ENCODE assay signal across 1 cellular context in the genomic region with DNA sequence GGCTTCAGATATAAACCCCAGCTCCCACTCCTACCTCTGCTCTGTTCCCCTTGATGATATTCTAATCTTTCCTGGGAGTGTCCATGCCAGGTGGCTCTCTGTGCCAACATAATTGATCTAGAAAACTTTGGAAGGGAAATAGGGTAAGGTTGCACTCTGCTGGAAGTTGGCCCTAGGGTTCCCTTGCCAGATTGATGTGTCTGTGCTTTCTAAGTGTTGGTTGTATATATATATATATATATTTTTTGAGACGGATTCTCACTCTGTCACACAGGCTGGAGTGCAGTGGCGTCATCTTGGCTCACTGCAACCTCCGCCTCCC.
TF ChIP-seq lines count a peak whose summit lies in the region.

No MANE protein-coding gene starts in this region.

TF ChIP-seq in SK-N-SH treated with all-trans-retinoic acid at 6 μM for 48 hours, 23 proteins besides CTCF, POLR2A, EP300 and RAD21 (continued from another document):
- TF ChIP-seq, protein P1, sequence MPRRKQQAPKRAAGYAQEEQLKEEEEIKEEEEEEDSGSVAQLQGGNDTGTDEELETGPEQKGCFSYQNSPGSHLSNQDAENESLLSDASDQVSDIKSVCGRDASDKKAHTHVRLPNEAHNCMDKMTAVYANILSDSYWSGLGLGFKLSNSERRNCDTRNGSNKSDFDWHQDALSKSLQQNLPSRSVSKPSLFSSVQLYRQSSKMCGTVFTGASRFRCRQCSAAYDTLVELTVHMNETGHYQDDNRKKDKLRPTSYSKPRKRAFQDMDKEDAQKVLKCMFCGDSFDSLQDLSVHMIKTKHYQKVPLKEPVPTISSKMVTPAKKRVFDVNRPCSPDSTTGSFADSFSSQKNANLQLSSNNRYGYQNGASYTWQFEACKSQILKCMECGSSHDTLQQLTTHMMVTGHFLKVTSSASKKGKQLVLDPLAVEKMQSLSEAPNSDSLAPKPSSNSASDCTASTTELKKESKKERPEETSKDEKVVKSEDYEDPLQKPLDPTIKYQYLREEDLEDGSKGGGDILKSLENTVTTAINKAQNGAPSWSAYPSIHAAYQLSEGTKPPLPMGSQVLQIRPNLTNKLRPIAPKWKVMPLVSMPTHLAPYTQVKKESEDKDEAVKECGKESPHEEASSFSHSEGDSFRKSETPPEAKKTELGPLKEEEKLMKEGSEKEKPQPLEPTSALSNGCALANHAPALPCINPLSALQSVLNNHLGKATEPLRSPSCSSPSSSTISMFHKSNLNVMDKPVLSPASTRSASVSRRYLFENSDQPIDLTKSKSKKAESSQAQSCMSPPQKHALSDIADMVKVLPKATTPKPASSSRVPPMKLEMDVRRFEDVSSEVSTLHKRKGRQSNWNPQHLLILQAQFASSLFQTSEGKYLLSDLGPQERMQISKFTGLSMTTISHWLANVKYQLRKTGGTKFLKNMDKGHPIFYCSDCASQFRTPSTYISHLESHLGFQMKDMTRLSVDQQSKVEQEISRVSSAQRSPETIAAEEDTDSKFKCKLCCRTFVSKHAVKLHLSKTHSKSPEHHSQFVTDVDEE (CRISPR knock-in tag; IDR thresholded peaks at IDR 0.05): no peak
- no peak for TF ChIP-seq PPARA (CRISPR knock-in tag; IDR thresholded peaks at IDR 0.05; ENCODE audit: borderline replicate concordance)
- TF ChIP-seq, protein P2, sequence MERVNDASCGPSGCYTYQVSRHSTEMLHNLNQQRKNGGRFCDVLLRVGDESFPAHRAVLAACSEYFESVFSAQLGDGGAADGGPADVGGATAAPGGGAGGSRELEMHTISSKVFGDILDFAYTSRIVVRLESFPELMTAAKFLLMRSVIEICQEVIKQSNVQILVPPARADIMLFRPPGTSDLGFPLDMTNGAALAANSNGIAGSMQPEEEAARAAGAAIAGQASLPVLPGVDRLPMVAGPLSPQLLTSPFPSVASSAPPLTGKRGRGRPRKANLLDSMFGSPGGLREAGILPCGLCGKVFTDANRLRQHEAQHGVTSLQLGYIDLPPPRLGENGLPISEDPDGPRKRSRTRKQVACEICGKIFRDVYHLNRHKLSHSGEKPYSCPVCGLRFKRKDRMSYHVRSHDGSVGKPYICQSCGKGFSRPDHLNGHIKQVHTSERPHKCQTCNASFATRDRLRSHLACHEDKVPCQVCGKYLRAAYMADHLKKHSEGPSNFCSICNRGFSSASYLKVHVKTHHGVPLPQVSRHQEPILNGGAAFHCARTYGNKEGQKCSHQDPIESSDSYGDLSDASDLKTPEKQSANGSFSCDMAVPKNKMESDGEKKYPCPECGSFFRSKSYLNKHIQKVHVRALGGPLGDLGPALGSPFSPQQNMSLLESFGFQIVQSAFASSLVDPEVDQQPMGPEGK (CRISPR knock-in tag; IDR thresholded peaks at IDR 0.05; ENCODE audit: borderline replicate concordance): no peak
- TF ChIP-seq, protein P3, sequence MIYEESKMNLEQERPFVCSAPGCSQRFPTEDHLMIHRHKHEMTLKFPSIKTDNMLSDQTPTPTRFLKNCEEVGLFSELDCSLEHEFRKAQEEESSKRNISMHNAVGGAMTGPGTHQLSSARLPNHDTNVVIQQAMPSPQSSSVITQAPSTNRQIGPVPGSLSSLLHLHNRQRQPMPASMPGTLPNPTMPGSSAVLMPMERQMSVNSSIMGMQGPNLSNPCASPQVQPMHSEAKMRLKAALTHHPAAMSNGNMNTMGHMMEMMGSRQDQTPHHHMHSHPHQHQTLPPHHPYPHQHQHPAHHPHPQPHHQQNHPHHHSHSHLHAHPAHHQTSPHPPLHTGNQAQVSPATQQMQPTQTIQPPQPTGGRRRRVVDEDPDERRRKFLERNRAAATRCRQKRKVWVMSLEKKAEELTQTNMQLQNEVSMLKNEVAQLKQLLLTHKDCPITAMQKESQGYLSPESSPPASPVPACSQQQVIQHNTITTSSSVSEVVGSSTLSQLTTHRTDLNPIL (CRISPR knock-in tag; IDR thresholded peaks at IDR 0.05; ENCODE audit: low read depth): no peak
- TF ChIP-seq, protein P4, sequence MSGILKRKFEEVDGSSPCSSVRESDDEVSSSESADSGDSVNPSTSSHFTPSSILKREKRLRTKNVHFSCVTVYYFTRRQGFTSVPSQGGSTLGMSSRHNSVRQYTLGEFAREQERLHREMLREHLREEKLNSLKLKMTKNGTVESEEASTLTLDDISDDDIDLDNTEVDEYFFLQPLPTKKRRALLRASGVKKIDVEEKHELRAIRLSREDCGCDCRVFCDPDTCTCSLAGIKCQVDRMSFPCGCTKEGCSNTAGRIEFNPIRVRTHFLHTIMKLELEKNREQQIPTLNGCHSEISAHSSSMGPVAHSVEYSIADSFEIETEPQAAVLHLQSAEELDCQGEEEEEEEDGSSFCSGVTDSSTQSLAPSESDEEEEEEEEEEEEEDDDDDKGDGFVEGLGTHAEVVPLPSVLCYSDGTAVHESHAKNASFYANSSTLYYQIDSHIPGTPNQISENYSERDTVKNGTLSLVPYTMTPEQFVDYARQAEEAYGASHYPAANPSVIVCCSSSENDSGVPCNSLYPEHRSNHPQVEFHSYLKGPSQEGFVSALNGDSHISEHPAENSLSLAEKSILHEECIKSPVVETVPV (CRISPR knock-in tag; IDR thresholded peaks at IDR 0.05): no peak
- no peak for TF ChIP-seq TOX (CRISPR knock-in tag; IDR thresholded peaks at IDR 0.05; ENCODE audit: borderline replicate concordance)
- TF ChIP-seq, protein P5, sequence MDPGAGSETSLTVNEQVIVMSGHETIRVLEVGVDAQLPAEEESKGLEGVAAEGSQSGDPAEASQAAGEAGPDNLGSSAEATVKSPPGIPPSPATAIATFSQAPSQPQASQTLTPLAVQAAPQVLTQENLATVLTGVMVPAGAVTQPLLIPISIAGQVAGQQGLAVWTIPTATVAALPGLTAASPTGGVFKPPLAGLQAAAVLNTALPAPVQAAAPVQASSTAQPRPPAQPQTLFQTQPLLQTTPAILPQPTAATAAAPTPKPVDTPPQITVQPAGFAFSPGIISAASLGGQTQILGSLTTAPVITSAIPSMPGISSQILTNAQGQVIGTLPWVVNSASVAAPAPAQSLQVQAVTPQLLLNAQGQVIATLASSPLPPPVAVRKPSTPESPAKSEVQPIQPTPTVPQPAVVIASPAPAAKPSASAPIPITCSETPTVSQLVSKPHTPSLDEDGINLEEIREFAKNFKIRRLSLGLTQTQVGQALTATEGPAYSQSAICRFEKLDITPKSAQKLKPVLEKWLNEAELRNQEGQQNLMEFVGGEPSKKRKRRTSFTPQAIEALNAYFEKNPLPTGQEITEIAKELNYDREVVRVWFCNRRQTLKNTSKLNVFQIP (CRISPR knock-in tag; IDR thresholded peaks at IDR 0.05; ENCODE audit: borderline replicate concordance, low read depth): no peak
- no peak for TF ChIP-seq ZFP3 (CRISPR knock-in tag; IDR thresholded peaks at IDR 0.05)
- TF ChIP-seq ARNTL (CRISPR knock-in tag; IDR thresholded peaks at IDR 0.05; ENCODE audit: borderline replicate concordance, low read depth): no peak
- TF ChIP-seq GLIS3 (CRISPR knock-in tag; IDR thresholded peaks at IDR 0.05): no peak
- TF ChIP-seq BACH2 (CRISPR knock-in tag; IDR thresholded peaks at IDR 0.05; ENCODE audit: borderline replicate concordance): no peak
- no peak for TF ChIP-seq ESRRG (CRISPR knock-in tag; IDR thresholded peaks at IDR 0.05)
